Comparison of ENCODE assay signal across 8 cellular contexts in the genomic region with DNA sequence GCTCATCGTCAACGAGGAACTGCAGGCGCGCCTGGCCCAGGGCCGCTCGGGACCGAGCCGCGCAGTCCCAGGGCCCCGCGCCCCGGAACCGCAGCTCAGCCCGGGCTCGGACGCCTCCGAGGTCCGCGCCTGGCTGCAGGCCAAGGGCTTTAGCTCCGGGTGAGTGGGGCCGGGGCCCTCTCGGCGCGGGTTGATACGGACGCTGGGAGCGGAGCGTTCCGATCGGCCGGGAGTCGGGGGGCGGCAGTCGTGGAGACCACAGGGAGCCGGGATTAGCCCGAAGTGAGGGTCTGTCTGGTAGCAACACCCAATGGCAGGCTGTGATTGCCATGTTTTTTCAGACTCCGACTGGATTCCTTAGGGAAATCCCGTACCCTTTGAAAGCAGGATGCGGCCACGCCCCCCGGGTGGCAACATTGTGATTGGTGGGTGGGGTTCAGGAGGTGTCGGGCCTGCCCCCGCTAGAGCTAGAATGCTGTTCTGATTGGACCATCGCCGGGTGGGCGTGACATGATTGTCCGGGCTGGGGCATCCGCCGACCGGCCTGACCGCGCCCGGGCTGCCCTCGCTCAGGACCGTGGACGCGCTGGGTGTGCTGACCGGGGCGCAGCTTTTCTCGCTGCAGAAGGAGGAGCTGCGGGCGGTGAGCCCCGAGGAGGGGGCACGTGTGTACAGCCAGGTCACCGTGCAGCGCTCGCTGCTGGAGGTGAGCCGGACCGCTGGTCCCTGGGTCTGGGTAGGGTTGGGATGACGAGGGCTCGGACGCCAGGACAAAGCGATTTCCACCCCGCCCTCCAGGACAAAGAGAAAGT. TPM values are rescaled to one million over a fixed set of nuclear protein-coding genes. Genes with fewer than 3 reads are reported as not detected.
DNase-seq lines count a peak whose midpoint lies in the region; ATAC-seq and TF ChIP-seq lines count a peak whose summit lies in the region.
"Had no signal": no experiment of that assay in that cellular context is flagged by ENCODE, and none has a peak within 500 bp of the region (broad histone marks: within the 10 kb centered on the region; RNA-seq: fewer than 3 reads in every experiment).

No MANE protein-coding gene starts in this region.

- H3K9ac ChIP-seq in GM23248 = peak overlapping the region; percentile 40; the same call in 1 of the 2 replicates

- no peaks in the 10 kb centered on the region for H3K9me2 ChIP-seq in GM23248 (ENCODE audit: insufficient read depth)

- peak overlapping the region; percentile 46 for H2AFZ ChIP-seq in GM23248

- H3K4me1 ChIP-seq in GM23248 (ENCODE audit: insufficient read depth) = peaks cover 6% of the 10 kb centered on the region; the same call in 1 of the 2 replicates

- peaks cover 44% of the 10 kb centered on the region for H3K4me1 Mint-ChIP-seq in brain

- 0 out of 2 replicates have a peak, but pooled peaks cover 7% of the 10 kb centered on the region for H3F3A ChIP-seq in GM23248 (ENCODE audit: insufficient read depth)

- H3K4me3 Mint-ChIP-seq in brain = peak overlapping the region; percentile 78 to 86 (median 85)

- H3K9me3 ChIP-seq in GM23248 (ENCODE audit: low read depth) = no peaks in the 10 kb centered on the region

- H3K4me2 ChIP-seq in GM23248 (ENCODE audit: unreplicated experiment) = peak overlapping the region; percentile 89

- peak; percentile 97 for DNase-seq in GM23248
- peak; percentile 95 for DNase-seq in SW480 (ENCODE audit: low spot score)
- DNase-seq in hepatic stellate cell (ENCODE audit: low spot score) = peak; percentile 100
- DNase-seq in pons (ENCODE audit: low spot score) = peak; percentile 75
- no peak for DNase-seq in OCI-M1 (lab: John Stamatoyannopoulos, UW)

- H3K27me3 ChIP-seq in GM23248 (replicated peaks; ENCODE audit: insufficient read depth) = peaks cover 46% of the 10 kb centered on the region

- 1% methylated on average over 68 to 71 of the region's 74 CpGs for WGBS in GM23248 (ENCODE audit: low coverage in 1 of 2, low lambda C conversion rate in 2 of 2, missing lambda C conversion rate in 2 of 2), 2 experiments

- H3K36me3 ChIP-seq in GM23248 (ENCODE audit: low read depth) = peaks cover 8% of the 10 kb centered on the region; the same call in 1 of the 2 replicates

- no peak for TF ChIP-seq CTCF in brain (conservative IDR thresholded peaks at IDR 0.05)

- H3K27me3 Mint-ChIP-seq in brain = peaks cover 42% of the 10 kb centered on the region

- peaks cover 13% of the 10 kb centered on the region for H3K36me3 Mint-ChIP-seq in brain

- no peaks in the 10 kb centered on the region for H4K20me1 ChIP-seq in GM23248 (ENCODE audit: insufficient read depth)

- ATAC-seq in GM18858 (IDR thresholded peaks at IDR 0.05; ENCODE audit: unreplicated experiment) = no peak

- in situ Hi-C loops in GM23248 (cut with MboI) = no loop called here

- peak overlapping the region; percentile 72 for H3K4me3 ChIP-seq in GM23248

- no peak overlapping the region for H3K27ac ChIP-seq in GM23248
- H3K27ac ChIP-seq: VCaP had no signal

- peaks cover 0 to 8% (median 0%) of the 10 kb centered on the region in 5 experiments for H3K9me3 Mint-ChIP-seq in brain

- H3K79me2 ChIP-seq in GM23248 (ENCODE audit: insufficient read depth) = no peaks in the 10 kb centered on the region

- peak overlapping the region in 4 of 5 experiments; percentile 39 to 96 (median 83) for H3K27ac Mint-ChIP-seq in brain

RNA-seq across cellular contexts. Expression of gene EPS8L1, which starts 11.3 kb away (rescaled TPM):
- 0.76 and 1.3 TPM in 2 replicates for total RNA-seq in GM23248 (2014; rRNA removed; shearing (Covaris generic))
- 0.56 and 1.1 TPM in 2 replicates for polyA plus RNA-seq in GM23248 (2016; fragmentation: Nextera tagmentation; extraction: Ambion mirVana)
- polyA plus RNA-seq in brain (ENCODE audit: insufficient read depth, low read depth, low replicate concordance) = 5.5 TPM

RNA-seq across cellular contexts. Expression of gene RDH13, which starts 24.0 kb away (rescaled TPM):
- 6.4 and 11.8 TPM in 2 replicates for total RNA-seq in GM23248 (2014; rRNA removed; shearing (Covaris generic))
- polyA plus RNA-seq in GM23248 (2016; fragmentation: Nextera tagmentation; extraction: Ambion mirVana) (7.8 and 9.6 TPM in 2 replicates), brain (ENCODE audit: insufficient read depth, low read depth, low replicate concordance) (4.8 TPM)

RNA-seq across cellular contexts. Expression of gene PPP1R12C, which starts 30.5 kb away (rescaled TPM):
- 66.9 and 82.5 TPM in 2 replicates for total RNA-seq in GM23248 (2014; rRNA removed; shearing (Covaris generic))
- 16.4 and 17.3 TPM in 2 replicates for polyA plus RNA-seq in GM23248 (2016; fragmentation: Nextera tagmentation; extraction: Ambion mirVana)
- polyA plus RNA-seq in brain (ENCODE audit: insufficient read depth, low read depth, low replicate concordance) = 56.9 TPM

RNA-seq across cellular contexts. Expression of gene GP6, which starts 48.9 kb away (rescaled TPM):
- not detected in 2 replicates for total RNA-seq in GM23248 (2014; rRNA removed; shearing (Covaris generic))
- polyA plus RNA-seq in GM23248 (2016; fragmentation: Nextera tagmentation; extraction: Ambion mirVana) (not detected in 2 replicates), brain (ENCODE audit: insufficient read depth, low read depth, low replicate concordance) (not detected)
